13 cellular contexts compared by ENCODE assay signal in genomic region chr1:25728301-25728935, GRCh38.
A peak's percentile ranks its signal among the peaks of the same experiment; 100 is the strongest.
DNase-seq lines count a peak whose midpoint lies in the region; ATAC-seq and TF ChIP-seq lines count a peak whose summit lies in the region.
"Had no signal": no experiment of that assay in that cellular context is flagged by ENCODE, and none has a peak within 500 bp of the region (broad histone marks: within the 10 kb centered on the region; RNA-seq: fewer than 3 reads in every experiment).

No MANE protein-coding gene starts in this region.

- no peaks in the 10 kb centered on the region for H4K20me1 ChIP-seq in neural progenitor cell (ENCODE audit: low read depth)

- H2AFZ ChIP-seq in neural progenitor cell (replicated peaks) = no peak overlapping the region

- no peak for TF ChIP-seq EP300 in esophagus muscularis mucosa (IDR thresholded peaks at IDR 0.05)
- no peak for TF ChIP-seq EP300 in transverse colon (IDR thresholded peaks at IDR 0.05; ENCODE audit: low read depth)

- no peak overlapping the region for H3K9ac ChIP-seq in neural progenitor cell

- H3K4me2 ChIP-seq in neural progenitor cell = peak overlapping the region; percentile 17

- peaks cover 6% of the 10 kb centered on the region for H3K27me3 Mint-ChIP-seq in neural progenitor cell (ENCODE audit: insufficient read depth, low read depth)
- H3K27me3 Mint-ChIP-seq in immature natural killer cell (ENCODE audit: low read depth in 3 of 3) = peaks cover 10 to 26% (median 25%) of the 10 kb centered on the region in 3 donors
- H3K27me3 Mint-ChIP-seq: dendritic cell treated with granulocyte-macrophage colony-stimulating factor and Interleukin-4, amounts not matched to agents 40 ng/mL and 50 ng/mL, for 4 days had no signal

- DNase-seq in heart left ventricle (no peak), Right ventricle myocardium superior (no peak), esophagus muscularis mucosa (ENCODE audit: extremely low spot score) (no peak), neural progenitor cell (ENCODE audit: low spot score) (no peak), transverse colon (no peak), SHP77 treated with DMSO at 0.1 percent for 48 hours (lab: John Stamatoyannopoulos, UW) (no peak), immature natural killer cell (no peak)
- DNase-seq: activated CD4-positive, alpha-beta T cell treated with anti-CD3 and anti-CD28 coated beads for 1 hour; NCI-H187 treated with DMSO at 0.1 percent for 48 hours had no signal

- H3F3A ChIP-seq in neural progenitor cell (ENCODE audit: low read depth) = peaks cover 39% of the 10 kb centered on the region

- H3K36me3 Mint-ChIP-seq in neural progenitor cell (no peaks in the 10 kb centered on the region), immature natural killer cell (peaks cover 0 to 2% (median 0%) of the 10 kb centered on the region in 3 donors)

- H3K36me3 ChIP-seq in heart left ventricle (no peaks in the 10 kb centered on the region), esophagus muscularis mucosa (no peaks in the 10 kb centered on the region), neural progenitor cell (no peaks in the 10 kb centered on the region), transverse colon (no peaks in the 10 kb centered on the region)

- H3K9me3 Mint-ChIP-seq in neural progenitor cell (no peaks in the 10 kb centered on the region), immature natural killer cell (peaks cover 0 to 3% (median 0%) of the 10 kb centered on the region in 6 donors)
- H3K9me3 Mint-ChIP-seq: dendritic cell treated with granulocyte-macrophage colony-stimulating factor and Interleukin-4, amounts not matched to agents 40 ng/mL and 50 ng/mL, for 4 days; T-helper 1 cell treated with Interleukin-12 subunit alpha and Interleukin-12 subunit beta and Interleukin-4 antibody, amounts not matched to agents 30 μg/mL and 1 μg/mL, for 36 hours had no signal

- H3K4me3 ChIP-seq in heart left ventricle = no peak overlapping the region
- no peak overlapping the region for H3K4me3 ChIP-seq in esophagus muscularis mucosa
- no peak overlapping the region for H3K4me3 ChIP-seq in neural progenitor cell
- no peak overlapping the region for H3K4me3 ChIP-seq in transverse colon
- H3K4me3 ChIP-seq: psoas muscle had no signal

- H3K4me1 ChIP-seq in heart left ventricle (peaks cover 6 to 50% (median 29%) of the 10 kb centered on the region in 12 donors), esophagus muscularis mucosa (peaks cover 36 to 54% (median 48%) of the 10 kb centered on the region in 4 donors), neural progenitor cell (peaks cover 41% of the 10 kb centered on the region), transverse colon (peaks cover 7 to 39% (median 23%) of the 10 kb centered on the region in 4 donors)

- H3K79me2 ChIP-seq in neural progenitor cell (ENCODE audit: low read depth) = no peaks in the 10 kb centered on the region

- H3K27ac ChIP-seq in heart left ventricle = peak overlapping the region in 11 of 12 donors; percentile 48 to 87 (median 74)
- peak overlapping the region; percentile 52 to 82 (median 62) for H3K27ac ChIP-seq in esophagus muscularis mucosa (replicated peaks in 1 of 4)
- no peak overlapping the region for H3K27ac ChIP-seq in neural progenitor cell
- peak overlapping the region; percentile 25 to 70 (median 44) for H3K27ac ChIP-seq in transverse colon

- in situ Hi-C loops in transverse colon (cut with MboI; ENCODE audit: low pct_ligation_motif_present in 1 of 4, low pct_unique_long_range_greater_than_20kb in 1 of 4, low sequenced_read_pairs in 3 of 4) = no loop called here

- H3K4me1 Mint-ChIP-seq in neural progenitor cell (peaks cover 55% of the 10 kb centered on the region), immature natural killer cell (peaks cover 14 to 21% of the 10 kb centered on the region in 2 donors)

- ATAC-seq in heart left ventricle = no peak
- no peak for ATAC-seq in Right ventricle myocardium superior (ENCODE audit: poor library complexity)
- ATAC-seq in HG03439 (IDR thresholded peaks at IDR 0.05; ENCODE audit: unreplicated experiment) = no peak

- 65 to 77% (median 74%) methylated on average over 10 to 11 of the region's 11 CpGs for WGBS in heart left ventricle, 4 donors
- 60% methylated on average over 8 of the region's 11 CpGs for WGBS in esophagus muscularis mucosa
- WGBS in transverse colon (ENCODE audit: low coverage in 1 of 2), 2 donors = 67 to 74% methylated on average over 3 to 10 of the region's 11 CpGs

- H3K4me3 Mint-ChIP-seq in neural progenitor cell (no peak overlapping the region), immature natural killer cell (no peak overlapping the region)
- H3K4me3 Mint-ChIP-seq: dendritic cell treated with granulocyte-macrophage colony-stimulating factor and Interleukin-4, amounts not matched to agents 40 ng/mL and 50 ng/mL, for 4 days; T-helper 1 cell treated with Interleukin-12 subunit alpha and Interleukin-12 subunit beta and Interleukin-4 antibody, amounts not matched to agents 30 μg/mL and 1 μg/mL, for 36 hours had no signal

- TF ChIP-seq POLR2A in heart left ventricle (IDR thresholded peaks at IDR 0.05) (no peak), esophagus muscularis mucosa (IDR thresholded peaks at IDR 0.05; ENCODE audit: low read depth) (no peak), transverse colon (IDR thresholded peaks at IDR 0.05) (no peak)

- intact Hi-C loops in heart left ventricle (cut with DNase I) = no loop called here
- intact Hi-C loops in Right ventricle myocardium superior (cut with DNase I) = no loop called here
- intact Hi-C loops in esophagus muscularis mucosa (cut with DNase I) = no loop called here
- intact Hi-C loops in transverse colon (cut with DNase I; ENCODE audit: low total_unique reads) = no loop called here

- TF ChIP-seq CTCF in heart left ventricle (IDR thresholded peaks at IDR 0.05) (no peak), esophagus muscularis mucosa (IDR thresholded peaks at IDR 0.05) (no peak), neural progenitor cell (IDR thresholded peaks at IDR 0.05) (no peak), transverse colon (IDR thresholded peaks at IDR 0.05) (no peak)

- H3K27ac Mint-ChIP-seq in neural progenitor cell (no peak overlapping the region), immature natural killer cell (no peak overlapping the region)
- H3K27ac Mint-ChIP-seq: dendritic cell treated with granulocyte-macrophage colony-stimulating factor and Interleukin-4, amounts not matched to agents 40 ng/mL and 50 ng/mL, for 4 days; T-helper 1 cell treated with Interleukin-12 subunit alpha and Interleukin-12 subunit beta and Interleukin-4 antibody, amounts not matched to agents 30 μg/mL and 1 μg/mL, for 36 hours had no signal

- H3K9me3 ChIP-seq in heart left ventricle (no peaks in the 10 kb centered on the region), esophagus muscularis mucosa (no peaks in the 10 kb centered on the region), neural progenitor cell (ENCODE audit: low read depth) (no peaks in the 10 kb centered on the region), transverse colon (no peaks in the 10 kb centered on the region)
- H3K9me3 ChIP-seq: psoas muscle had no signal

- H3K27me3 ChIP-seq in heart left ventricle (no peaks in the 10 kb centered on the region), esophagus muscularis mucosa (no peaks in the 10 kb centered on the region), neural progenitor cell (no peaks in the 10 kb centered on the region), transverse colon (no peaks in the 10 kb centered on the region)
